ENCODE assay signal across 19 cellular contexts in genomic region chr6:21360353-21360752, GRCh38.
DNase-seq lines count a peak whose midpoint lies in the region; ATAC-seq and TF ChIP-seq lines count a peak whose summit lies in the region.
"Had no signal": no experiment of that assay in that cellular context is flagged by ENCODE, and none has a peak within 500 bp of the region (broad histone marks: within the 10 kb centered on the region; RNA-seq: fewer than 3 reads in every experiment).

No MANE protein-coding gene starts in this region.

- no peak overlapping the region for H3K27ac ChIP-seq in hepatocyte
- H3K27ac ChIP-seq: A549, heart left ventricle, SJCRH30 had no signal

- H3K36me3 ChIP-seq in hepatocyte (replicated peaks; ENCODE audit: insufficient read depth, low read depth), result no peaks in the 10 kb centered on the region
- H3K36me3 ChIP-seq: heart left ventricle, SJCRH30 had no signal

- ATAC-seq in GM21367 (IDR thresholded peaks at IDR 0.05; ENCODE audit: unreplicated experiment) (no peak), HG03280 (IDR thresholded peaks at IDR 0.05; ENCODE audit: unreplicated experiment) (no peak)
- ATAC-seq: A549; activated T-cell treated with anti-CD3 and anti-CD28 coated beads, Interleukin-2, amount 50 U/mL, for 72 hours; heart left ventricle had no signal

- DNase-seq in NCI-H526 (lab: John Stamatoyannopoulos, UW) (peak; percentile 72 to 77), NCI-H526 treated with DMSO at 0.1 percent for 48 hours (lab: John Stamatoyannopoulos, UW) (no peak), NCI-H226 (peak; percentile 69), hepatocyte (ENCODE audit: low spot score) (peak; percentile 19), type B pancreatic cell (ENCODE audit: extremely low spot score, unreplicated experiment) (no peak), DMS114 treated with DMSO at 0.1 percent for 48 hours (lab: John Stamatoyannopoulos, UW; ENCODE audit: unreplicated experiment) (no peak)
- DNase-seq: activated CD4-positive, alpha-beta T cell treated with anti-CD3 and anti-CD28 coated beads, Interleukin-2, amount 50 U/mL, for 48 hours; activated T-cell treated with anti-CD3 and anti-CD28 coated beads, Interleukin-2, amount 50 U/mL, for 72 hours; CD8-positive, alpha-beta memory T cell; erythroblast; heart left ventricle; left cardiac atrium; naive B cell; NCI-H1092; SJCRH30; T1000 had no signal

- H3K9me2 ChIP-seq in hepatocyte (replicated peaks; ENCODE audit: insufficient read depth), result no peaks in the 10 kb centered on the region

- H3K27ac Mint-ChIP-seq in type B pancreatic cell, result no peak overlapping the region
- H3K27ac Mint-ChIP-seq: activated T-cell treated with anti-CD3 and anti-CD28 coated beads, Interleukin-2, amount 50 U/mL, for 72 hours; CD8-positive, alpha-beta memory T cell; naive B cell had no signal

- no peaks in the 10 kb centered on the region for H3K27me3 Mint-ChIP-seq in type B pancreatic cell
- H3K27me3 Mint-ChIP-seq: CD8-positive, alpha-beta memory T cell; naive B cell had no signal

- no peak overlapping the region for H3K4me2 ChIP-seq in hepatocyte
- H3K4me2 ChIP-seq: A549 had no signal

- WGBS in hepatocyte (ENCODE audit: low lambda C conversion rate, missing lambda C conversion rate), result 96% methylated on average over 6 of the region's 6 CpGs

- H3K9me3 Mint-ChIP-seq in type B pancreatic cell, result peaks cover 11% of the 10 kb centered on the region
- H3K9me3 Mint-ChIP-seq: activated T-cell treated with anti-CD3 and anti-CD28 coated beads, Interleukin-2, amount 50 U/mL, for 72 hours; CD8-positive, alpha-beta memory T cell had no signal

- peaks cover 7% of the 10 kb centered on the region for H3K4me1 Mint-ChIP-seq in type B pancreatic cell (ENCODE audit: unreplicated experiment)
- H3K4me1 Mint-ChIP-seq: CD8-positive, alpha-beta memory T cell; naive B cell had no signal

- no peaks in the 10 kb centered on the region for H3K36me3 Mint-ChIP-seq in type B pancreatic cell
- H3K36me3 Mint-ChIP-seq: CD8-positive, alpha-beta memory T cell; naive B cell had no signal

- H3K4me3 ChIP-seq in hepatocyte, result no peak overlapping the region
- H3K4me3 ChIP-seq: A549, heart left ventricle, SJCRH30 had no signal

- no peaks in the 10 kb centered on the region for H3K9me3 ChIP-seq in hepatocyte (ENCODE audit: low read depth)
- H3K9me3 ChIP-seq: A549, heart left ventricle, SJCRH30 had no signal

- no peaks in the 10 kb centered on the region for H3K79me2 ChIP-seq in hepatocyte

- H3K4me3 Mint-ChIP-seq in type B pancreatic cell, result peak overlapping the region; percentile 52
- H3K4me3 Mint-ChIP-seq: activated T-cell treated with anti-CD3 and anti-CD28 coated beads, Interleukin-2, amount 50 U/mL, for 72 hours; CD8-positive, alpha-beta memory T cell; naive B cell had no signal

- peaks cover 3% of the 10 kb centered on the region for H3K4me1 ChIP-seq in hepatocyte (ENCODE audit: insufficient read depth)
- H3K4me1 ChIP-seq: A549, heart left ventricle, SJCRH30 had no signal

- H2AFZ ChIP-seq in hepatocyte, result no peak overlapping the region

- H3K27me3 ChIP-seq in hepatocyte, result no peaks in the 10 kb centered on the region
- H3K27me3 ChIP-seq: heart left ventricle, SJCRH30 had no signal

- H4K20me1 ChIP-seq in hepatocyte (ENCODE audit: insufficient read depth, poor library complexity, severe bottlenecking), result no peaks in the 10 kb centered on the region

- no peak for TF ChIP-seq CTCF in hepatocyte (IDR thresholded peaks at IDR 0.05; ENCODE audit: poor library complexity)
- no peak for TF ChIP-seq CTCF in type B pancreatic cell (conservative IDR thresholded peaks at IDR 0.05)

Comparison
In these comparisons a context has a peak if more than half of its experiments do, and no peak if none do; other contexts are left out.
1. DNase-seq: peak in NCI-H526 (2 of 2), NCI-H226 (single experiment) and hepatocyte (single experiment); none in NCI-H526 treated with DMSO at 0.1 percent for 48 hours (single experiment), type B pancreatic cell (single experiment) and DMS114 treated with DMSO at 0.1 percent for 48 hours (single experiment).